Comparison of ENCODE assay signal across 14 cellular contexts in the genomic region with DNA sequence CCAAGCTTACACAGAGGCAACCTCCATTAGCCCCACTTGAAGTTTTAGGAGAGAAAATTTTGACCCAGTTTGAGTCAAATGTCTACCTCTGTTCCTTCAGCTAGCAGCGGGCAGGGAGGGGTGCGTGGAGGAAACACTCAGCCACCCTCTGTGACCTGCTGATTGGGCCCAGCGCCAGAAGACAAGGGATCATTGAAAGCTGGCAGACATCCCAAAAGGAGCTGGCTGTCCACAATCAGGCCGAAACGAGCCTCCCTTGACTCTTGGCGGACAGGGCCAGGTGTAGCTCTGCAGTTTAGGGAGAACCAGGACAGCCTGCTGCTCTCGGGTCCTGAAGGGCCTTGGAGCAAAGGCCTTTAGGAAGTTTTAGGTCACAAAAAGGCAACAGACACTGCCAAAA. TPM values are rescaled to one million over a fixed set of nuclear protein-coding genes. Genes with fewer than 3 reads are reported as not detected.
A peak's percentile ranks its signal among the peaks of the same experiment; 100 is the strongest.
DNase-seq lines count a peak whose midpoint lies in the region; ATAC-seq and TF ChIP-seq lines count a peak whose summit lies in the region.
"Had no signal": no experiment of that assay in that cellular context is flagged by ENCODE, and none has a peak within 500 bp of the region (broad histone marks: within the 10 kb centered on the region; RNA-seq: fewer than 3 reads in every experiment).

No MANE protein-coding gene starts in this region.

- H3K4me2 ChIP-seq in PC-3 (ENCODE audit: low read length) = no peak overlapping the region

- H2AFZ ChIP-seq in PC-3 (ENCODE audit: low read length) = no peak overlapping the region

- no peaks in the 10 kb centered on the region for H3K27me3 Mint-ChIP-seq in WTC11 (ENCODE audit: low read depth)

- H3K9me3 Mint-ChIP-seq in WTC11 = peaks cover 28% of the 10 kb centered on the region
- H3K9me3 Mint-ChIP-seq: T-helper 1 cell treated with Interleukin-12 subunit alpha and Interleukin-12 subunit beta and Interleukin-4 antibody, amounts not matched to agents 30 μg/mL and 1 μg/mL, for 36 hours had no signal

- H3K4me1 Mint-ChIP-seq in WTC11 = no peaks in the 10 kb centered on the region
- H3K4me1 Mint-ChIP-seq: CD4-positive, CD25-positive, alpha-beta regulatory T cell; IgD-negative memory B cell had no signal

- POLR2A ChIA-PET in WTC11 (lab: Charles Lee) = interaction anchor here (0.7 kb wide), 1 partner anchor 95 kb away, joined by 3 read pairs; no protein-coding TSS in a partner anchor
- POLR2A ChIA-PET in PC-3 (lab: Charles Lee; ENCODE audit: unreplicated experiment) = no interaction called here

- H3F3A ChIP-seq in PC-3 (ENCODE audit: low read length, unreplicated experiment) = no peaks in the 10 kb centered on the region

- peaks cover 0 to 12% (median 9%) of the 10 kb centered on the region in 4 donors for H3K4me1 ChIP-seq in sigmoid colon
- no peaks in the 10 kb centered on the region for H3K4me1 ChIP-seq in PC-3 (ENCODE audit: insufficient read depth, low read length)

- H3K4me3 ChIP-seq in sigmoid colon = no peak overlapping the region
- no peak overlapping the region for H3K4me3 ChIP-seq in PC-3 (ENCODE audit: low read length)

- H3K9me3 ChIP-seq in sigmoid colon (no peaks in the 10 kb centered on the region), PC-3 (ENCODE audit: low read length) (no peaks in the 10 kb centered on the region)

- intact Hi-C loops in sigmoid colon (cut with DNase I) = no loop called here
- intact Hi-C loops in PC-3 (cut with micrococcal nuclease) = no loop called here

- H3K36me3 ChIP-seq in sigmoid colon = peaks cover 12 to 42% (median 24%) of the 10 kb centered on the region in 4 donors
- peaks cover 21% of the 10 kb centered on the region; the same call in 1 of the 2 replicates for H3K36me3 ChIP-seq in PC-3 (ENCODE audit: low read depth, low read length)

- H3K79me2 ChIP-seq in PC-3 (ENCODE audit: low read length) = no peaks in the 10 kb centered on the region

- no peak for TF ChIP-seq CTCF in WTC11 (IDR thresholded peaks at IDR 0.05)
- no peak for TF ChIP-seq CTCF in sigmoid colon (IDR thresholded peaks at IDR 0.05)
- TF ChIP-seq CTCF in PC-3 (conservative IDR thresholded peaks at IDR 0.05; ENCODE audit: low read depth, low read length) = no peak

- H3K36me3 Mint-ChIP-seq in WTC11 = peaks cover 50% of the 10 kb centered on the region
- H3K36me3 Mint-ChIP-seq: CD4-positive, CD25-positive, alpha-beta regulatory T cell; IgD-negative memory B cell had no signal

- no peak overlapping the region for H3K9ac ChIP-seq in PC-3 (ENCODE audit: low read length)

- no peak overlapping the region for H3K4me3 Mint-ChIP-seq in WTC11
- H3K4me3 Mint-ChIP-seq: CD4-positive, CD25-positive, alpha-beta regulatory T cell; IgD-negative memory B cell; T-helper 1 cell treated with Interleukin-12 subunit alpha and Interleukin-12 subunit beta and Interleukin-4 antibody, amounts not matched to agents 30 μg/mL and 1 μg/mL, for 36 hours had no signal

- no TSS peak for BruUV-seq in PC-3 (replicated peaks; lab: Mats Ljungman, UMichigan)

- H4K20me1 ChIP-seq in PC-3 (ENCODE audit: low read length) = no peaks in the 10 kb centered on the region

- no peaks in the 10 kb centered on the region for H3K27me3 ChIP-seq in sigmoid colon
- H3K27me3 ChIP-seq in PC-3 (ENCODE audit: low read length) = no peaks in the 10 kb centered on the region

- peak overlapping the region; percentile 46; the same call in 1 of the 2 replicates for H3K27ac Mint-ChIP-seq in WTC11
- H3K27ac Mint-ChIP-seq: CD4-positive, CD25-positive, alpha-beta regulatory T cell; IgD-negative memory B cell; T-helper 1 cell treated with Interleukin-12 subunit alpha and Interleukin-12 subunit beta and Interleukin-4 antibody, amounts not matched to agents 30 μg/mL and 1 μg/mL, for 36 hours had no signal

- no peak for TF ChIP-seq EP300 in sigmoid colon (IDR thresholded peaks at IDR 0.05)

- no peak for ATAC-seq in WTC11
- no peak for ATAC-seq in HG03095 (IDR thresholded peaks at IDR 0.05; ENCODE audit: unreplicated experiment)
- ATAC-seq in PC-3 = no peak
- ATAC-seq: stimulated activated naive CD8-positive, alpha-beta T cell treated with anti-CD3 and anti-CD28 coated beads, Interleukin-15, Interleukin-2, amounts not matched to agents 100 U/mL and 50 U/mL, for 24 hours had no signal

- no peak for TF ChIP-seq POLR2A in sigmoid colon (IDR thresholded peaks at IDR 0.05)

- H3K9me2 ChIP-seq in PC-3 (replicated peaks; ENCODE audit: low read length) = no peaks in the 10 kb centered on the region

- H3K27ac ChIP-seq in sigmoid colon = peak overlapping the region in 3 of 4 donors; percentile 1 to 46 (median 10)
- H3K27ac ChIP-seq in PC-3 (ENCODE audit: low read length) = no peak overlapping the region

- CTCF ChIA-PET in WTC11 (lab: Charles Lee) = interaction anchor here (0.6 to 2.0 kb wide), 9 partner anchors 9 to 184 kb away, joined by 3 to 10 read pairs (median 3); no protein-coding TSS in a partner anchor
- CTCF ChIA-PET in PC-3 (lab: Charles Lee) = no interaction called here

- 8 to 46% methylated on average over 7 of the region's 7 CpGs for WGBS in sigmoid colon, 2 donors

- DNase-seq in HT-29 (ENCODE audit: low spot score) (peak; percentile 66), WTC11 (ENCODE audit: low spot score) (no peak), kidney tubule cell (ENCODE audit: low spot score) (peak; percentile 45), sigmoid colon (no peak), PC-3 (no peak), NCI-H187 (lab: John Stamatoyannopoulos, UW) (no peak)
- DNase-seq in stimulated activated CD4-positive, alpha-beta T cell treated with anti-CD3 and anti-CD28 coated beads, Interleukin-4, amount 100 ng/mL, for 24 hours = no peak
- DNase-seq: activated CD4-positive, alpha-beta T cell treated with anti-CD3 and anti-CD28 coated beads, Interleukin-2, amount 50 U/mL, for 48 hours; activated gamma-delta T cell; CD4-positive, CD25-positive, alpha-beta regulatory T cell; stimulated activated naive CD8-positive, alpha-beta T cell treated with anti-CD3 and anti-CD28 coated beads, Interleukin-15, Interleukin-2, amounts not matched to agents 100 U/mL and 50 U/mL, for 24 hours had no signal

TF ChIP-seq in WTC11, 78 proteins besides CTCF, POLR2A, EP300 and RAD21:
- TF ChIP-seq RORB (CRISPR knock-in tag; IDR thresholded peaks at IDR 0.05) = no peak
- TF ChIP-seq SOX15 (CRISPR knock-in tag; IDR thresholded peaks at IDR 0.05) = no peak
- TF ChIP-seq, protein P1, sequence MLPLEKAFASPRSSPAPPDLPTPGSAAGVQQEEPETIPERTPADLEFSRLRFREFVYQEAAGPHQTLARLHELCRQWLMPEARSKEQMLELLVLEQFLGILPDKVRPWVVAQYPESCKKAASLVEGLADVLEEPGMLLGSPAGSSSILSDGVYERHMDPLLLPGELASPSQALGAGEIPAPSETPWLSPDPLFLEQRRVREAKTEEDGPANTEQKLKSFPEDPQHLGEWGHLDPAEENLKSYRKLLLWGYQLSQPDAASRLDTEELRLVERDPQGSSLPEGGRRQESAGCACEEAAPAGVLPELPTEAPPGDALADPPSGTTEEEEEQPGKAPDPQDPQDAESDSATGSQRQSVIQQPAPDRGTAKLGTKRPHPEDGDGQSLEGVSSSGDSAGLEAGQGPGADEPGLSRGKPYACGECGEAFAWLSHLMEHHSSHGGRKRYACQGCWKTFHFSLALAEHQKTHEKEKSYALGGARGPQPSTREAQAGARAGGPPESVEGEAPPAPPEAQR (CRISPR knock-in tag; IDR thresholded peaks at IDR 0.05) = no peak
- no peak for TF ChIP-seq NR1H2 (CRISPR knock-in tag; IDR thresholded peaks at IDR 0.05)
- no peak for TF ChIP-seq TEAD4 (CRISPR knock-in tag; IDR thresholded peaks at IDR 0.05)
- TF ChIP-seq ZNF121 (CRISPR knock-in tag; IDR thresholded peaks at IDR 0.05) = no peak

RNA-seq across cellular contexts. Expression of a gene that starts 41.3 kb away (rescaled TPM):
- 164 and 169 TPM in 2 replicates for total RNA-seq in HT-29 (2014; rRNA removed; shearing (Covaris generic))
- total RNA-seq in WTC11 (2021) (241 to 260 TPM (median 251 TPM) in 3 replicates), sigmoid colon (100 to 1,000 TPM; 240 to 453 (median 303) TPM), PC-3 (2014; rRNA removed) (153 and 174 TPM in 2 replicates)
- 100 to 1,000 TPM; 180 to 548 (median 335) TPM for polyA plus RNA-seq in sigmoid colon

Comparison
In these comparisons a context has a peak if more than half of its experiments do, and no peak if none do; other contexts are left out.
1. DNase-seq: peak in HT-29 (single experiment) and kidney tubule cell (single experiment); none in WTC11 (single experiment), sigmoid colon (single experiment), PC-3 (single experiment), NCI-H187 (0 of 2) and stimulated activated CD4-positive, alpha-beta T cell treated with anti-CD3 and anti-CD28 coated beads, Interleukin-4, amount 100 ng/mL, for 24 hours (single experiment).